Comparison of ENCODE assay signal across 20 cellular contexts in the genomic region with DNA sequence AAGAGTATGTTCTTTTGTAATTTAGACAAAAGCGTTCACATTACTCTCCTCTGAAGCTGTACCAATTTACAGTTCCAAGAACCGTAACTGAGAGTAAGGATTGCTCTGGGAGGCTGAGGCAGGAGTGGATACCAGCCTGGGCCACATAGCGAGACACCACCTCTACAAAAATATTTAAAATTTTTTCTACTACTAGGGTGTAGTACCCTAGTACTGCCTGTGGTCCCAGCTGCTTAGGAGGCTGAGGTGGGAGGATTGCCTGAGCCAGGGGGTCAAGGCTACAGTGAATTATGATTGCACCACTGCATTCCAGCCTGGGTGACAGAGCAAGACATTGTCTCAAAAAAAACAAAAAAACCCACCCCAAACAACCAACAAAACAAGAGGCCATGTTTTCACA. TPM values are rescaled to one million over a fixed set of nuclear protein-coding genes. Genes with fewer than 3 reads are reported as not detected.
"Had no signal": no experiment of that assay in that cellular context is flagged by ENCODE, and none has a peak within 500 bp of the region (broad histone marks: within the 10 kb centered on the region; RNA-seq: fewer than 3 reads in every experiment).

No MANE protein-coding gene starts in this region.

- H3K4me3 ChIP-seq: ascending aorta, breast epithelium, heart right ventricle, left ventricle myocardium inferior, transverse colon had no signal

- H3K9me3 Mint-ChIP-seq: activated naive CD4-positive, alpha-beta T cell treated with anti-CD3 and anti-CD28 coated beads for 36 hours; activated naive CD8-positive, alpha-beta T cell treated with anti-CD3 and anti-CD28 coated beads, Interleukin-2, amount 50 U/mL, for 24 hours; activated T-helper 2 cell treated with anti-CD3 and anti-CD28 coated beads, Interferon-gamma antibody, Interleukin-2, Interleukin-4, amounts not matched to agents 10 μg/mL and 5 μg/mL and 100 μg/mL, durations not matched to agents 14 hours and 24 hours and 36 hours; memory B cell; naive thymus-derived CD8-positive, alpha-beta T cell; T-helper 2 cell treated with Interferon-gamma antibody and Interleukin-4, amounts not matched to agents 5 μg/mL and 100 μg/mL, for 36 hours had no signal

- H3K4me1 ChIP-seq: ascending aorta, breast epithelium, heart right ventricle, left ventricle myocardium inferior, transverse colon had no signal

- FAIRE-seq: islet of Langerhans had no signal

- H3K9me3 ChIP-seq: ascending aorta, breast epithelium, heart right ventricle, left ventricle myocardium inferior, transverse colon had no signal

- H3K27ac ChIP-seq: ascending aorta, breast epithelium, heart right ventricle, left ventricle myocardium inferior, transverse colon had no signal

- H3K36me3 Mint-ChIP-seq: memory B cell; naive thymus-derived CD8-positive, alpha-beta T cell had no signal

- H3K27ac Mint-ChIP-seq: activated naive CD4-positive, alpha-beta T cell treated with anti-CD3 and anti-CD28 coated beads for 36 hours; activated naive CD8-positive, alpha-beta T cell treated with anti-CD3 and anti-CD28 coated beads, Interleukin-2, amount 50 U/mL, for 24 hours; activated T-helper 2 cell treated with anti-CD3 and anti-CD28 coated beads, Interferon-gamma antibody, Interleukin-2, Interleukin-4, amounts not matched to agents 10 μg/mL and 5 μg/mL and 100 μg/mL, durations not matched to agents 14 hours and 24 hours and 36 hours; memory B cell; naive thymus-derived CD8-positive, alpha-beta T cell; T-helper 2 cell treated with Interferon-gamma antibody and Interleukin-4, amounts not matched to agents 5 μg/mL and 100 μg/mL, for 36 hours had no signal

- H3K36me3 ChIP-seq: ascending aorta, breast epithelium, heart right ventricle, left ventricle myocardium inferior, transverse colon had no signal

- H3K4me1 Mint-ChIP-seq: activated naive CD8-positive, alpha-beta T cell treated with anti-CD3 and anti-CD28 coated beads, Interleukin-2, amount 50 U/mL, for 24 hours; memory B cell; naive thymus-derived CD8-positive, alpha-beta T cell had no signal

- DNase-seq: activated CD4-positive, alpha-beta T cell treated with anti-CD3 and anti-CD28 coated beads, Interleukin-2, amount 50 U/mL, for 4 hours; activated CD4-positive, CD25-positive, alpha-beta regulatory T cell; activated naive CD4-positive, alpha-beta T cell treated with anti-CD3 and anti-CD28 coated beads for 36 hours; activated naive CD8-positive, alpha-beta T cell treated with anti-CD3 and anti-CD28 coated beads, Interleukin-2, amount 50 U/mL, for 24 hours; activated T-cell treated with anti-CD3 and anti-CD28 coated beads, Interleukin-2, amount 50 U/mL, for 1 hour; cerebellar nuclear complex; effector CD8-positive, alpha-beta T cell; heart right ventricle; left ventricle myocardium inferior; naive thymus-derived CD8-positive, alpha-beta T cell; stimulated activated naive CD4-positive, alpha-beta T cell; substantia nigra; transverse colon had no signal

- H3K27me3 ChIP-seq: ascending aorta, breast epithelium, heart right ventricle, transverse colon had no signal

- H3K4me3 Mint-ChIP-seq: activated naive CD4-positive, alpha-beta T cell treated with anti-CD3 and anti-CD28 coated beads for 36 hours; activated naive CD8-positive, alpha-beta T cell treated with anti-CD3 and anti-CD28 coated beads, Interleukin-2, amount 50 U/mL, for 24 hours; naive thymus-derived CD8-positive, alpha-beta T cell; T-helper 2 cell treated with Interferon-gamma antibody and Interleukin-4, amounts not matched to agents 5 μg/mL and 100 μg/mL, for 36 hours had no signal

RNA-seq across cellular contexts. Expression of gene CYP2A6, which starts 12.1 kb away (rescaled TPM):
- total RNA-seq: activated naive CD4-positive, alpha-beta T cell treated with anti-CD3 and anti-CD28 coated beads for 36 hours; activated T-helper 2 cell treated with anti-CD3 and anti-CD28 coated beads, Interferon-gamma antibody, Interleukin-2, Interleukin-4, amounts not matched to agents 10 μg/mL and 5 μg/mL and 100 μg/mL, durations not matched to agents 14 hours and 24 hours and 36 hours; ascending aorta; heart right ventricle; left ventricle myocardium inferior; naive thymus-derived CD8-positive, alpha-beta T cell; renal cortical epithelial cell; transverse colon had no signal
- polyA plus RNA-seq: heart right ventricle; naive thymus-derived CD8-positive, alpha-beta T cell had no signal

RNA-seq across cellular contexts. Expression of gene CYP2A7, which starts 19.7 kb away (rescaled TPM):
- total RNA-seq: activated naive CD4-positive, alpha-beta T cell treated with anti-CD3 and anti-CD28 coated beads for 36 hours; activated T-helper 2 cell treated with anti-CD3 and anti-CD28 coated beads, Interferon-gamma antibody, Interleukin-2, Interleukin-4, amounts not matched to agents 10 μg/mL and 5 μg/mL and 100 μg/mL, durations not matched to agents 14 hours and 24 hours and 36 hours; ascending aorta; breast epithelium; heart right ventricle; left ventricle myocardium inferior; naive thymus-derived CD8-positive, alpha-beta T cell; renal cortical epithelial cell; transverse colon had no signal
- polyA plus RNA-seq: heart right ventricle; naive thymus-derived CD8-positive, alpha-beta T cell had no signal
